ENCODE assay signal across 12 cellular contexts in the genomic region with DNA sequence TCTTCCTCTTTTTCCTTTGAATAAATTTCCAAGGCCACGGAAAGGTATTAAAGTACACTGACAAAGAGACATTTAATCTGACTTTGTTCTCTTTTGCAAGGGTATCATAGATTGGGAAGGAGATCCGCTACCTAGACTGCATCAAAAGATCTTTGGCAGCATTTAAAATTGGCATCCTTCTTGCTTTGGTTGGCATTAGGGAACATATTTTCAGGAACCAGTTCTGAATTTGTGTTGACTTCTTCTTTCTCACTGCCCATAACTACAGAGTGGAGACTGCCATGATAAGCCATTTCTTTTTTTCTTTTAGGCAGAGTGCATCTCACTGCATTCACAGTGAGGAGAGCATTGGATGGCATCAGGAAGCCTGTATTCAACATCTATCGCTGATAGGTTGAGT.
DNase-seq lines count a peak whose midpoint lies in the region; ATAC-seq and TF ChIP-seq lines count a peak whose summit lies in the region.
"Had no signal": no experiment of that assay in that cellular context is flagged by ENCODE, and none has a peak within 500 bp of the region (broad histone marks: within the 10 kb centered on the region; RNA-seq: fewer than 3 reads in every experiment).

No MANE protein-coding gene starts in this region.

- POLR2A ChIA-PET in activated B cell treated with CpG ODN at 0.5 μM for 24 hours (lab: Charles Lee), result interaction anchor here (1.2 kb wide), 1 partner anchor 10 kb away, joined by 3 read pairs; no protein-coding TSS in a partner anchor

- H3K36me3 Mint-ChIP-seq in activated B cell treated with CpG ODN at 0.5 μM for 24 hours (ENCODE audit: low read depth) (peaks cover 7% of the 10 kb centered on the region), naive B cell (no peaks in the 10 kb centered on the region)
- H3K36me3 Mint-ChIP-seq: brain had no signal

- H3K4me3 Mint-ChIP-seq in activated B cell treated with CpG ODN at 0.5 μM for 24 hours (peak overlapping the region; percentile 15), naive B cell (peak overlapping the region in 5 of 8 donors; percentile 13 to 68 (median 49))

- DNase-seq in AG08395 (ENCODE audit: low spot score) (peak; percentile 19), EH (ENCODE audit: low read depth) (peak; percentile 28), activated B cell treated with CpG ODN at 0.5 μM for 24 hours (no peak), naive B cell (no peak), NCI-H510A (lab: John Stamatoyannopoulos, UW) (no peak), NK-92 (lab: John Stamatoyannopoulos, UW; ENCODE audit: unreplicated experiment) (no peak)
- DNase-seq: heart right ventricle; stimulated activated CD4-positive, alpha-beta T cell treated with anti-CD3 and anti-CD28 coated beads, Interleukin-2, amount 100 ng/mL, for 48 hours; stimulated activated naive CD4-positive, alpha-beta T cell had no signal

- intact Hi-C loops in activated B cell treated with CpG ODN at 0.5 μM for 24 hours (cut with micrococcal nuclease), result loop anchor here (5.0 kb wide), 1 partner anchor 1833 kb away; no protein-coding TSS in a partner anchor

- H3K9me3 Mint-ChIP-seq in activated B cell treated with CpG ODN at 0.5 μM for 24 hours (no peaks in the 10 kb centered on the region), naive B cell (peaks cover 0 to 7% (median 0%) of the 10 kb centered on the region in 7 donors)
- H3K9me3 Mint-ChIP-seq: brain had no signal

- TF ChIP-seq CTCF in activated B cell treated with CpG ODN at 0.5 μM for 24 hours (IDR thresholded peaks at IDR 0.05), result no peak

- H3K4me1 Mint-ChIP-seq in activated B cell treated with CpG ODN at 0.5 μM for 24 hours, result peaks cover 82% of the 10 kb centered on the region
- peaks cover 49 to 70% (median 56%) of the 10 kb centered on the region in 3 donors for H3K4me1 Mint-ChIP-seq in naive B cell

- H3K27me3 Mint-ChIP-seq in activated B cell treated with CpG ODN at 0.5 μM for 24 hours (no peaks in the 10 kb centered on the region), naive B cell (no peaks in the 10 kb centered on the region)
- H3K27me3 Mint-ChIP-seq: brain had no signal

- H3K27ac Mint-ChIP-seq in activated B cell treated with CpG ODN at 0.5 μM for 24 hours (peak overlapping the region; percentile 90), naive B cell (peak overlapping the region; percentile 18 to 97 (median 87))

- CTCF ChIA-PET in activated B cell treated with CpG ODN at 0.5 μM for 24 hours (lab: Charles Lee), result no interaction called here

- ATAC-seq in activated B cell treated with CpG ODN at 0.5 μM for 24 hours (ENCODE audit: low read depth) (no peak), naive B cell (ENCODE audit: low read depth in 2 of 2) (no peak), GM18511 (IDR thresholded peaks at IDR 0.05; ENCODE audit: unreplicated experiment) (no peak), GM21423 (IDR thresholded peaks at IDR 0.05; ENCODE audit: unreplicated experiment) (no peak)

Comparison
In these comparisons a context has a peak if more than half of its experiments do, and no peak if none do; other contexts are left out.
1. DNase-seq: peak in AG08395 (single experiment) and EH (single experiment); none in activated B cell treated with CpG ODN at 0.5 μM for 24 hours (single experiment), naive B cell (single experiment), NCI-H510A (single experiment) and NK-92 (single experiment).